ENCODE assay signal across 22 cellular contexts in genomic region chr13:111789420-111789819, GRCh38.
"Had no signal": no experiment of that assay in that cellular context is flagged by ENCODE, and none has a peak within 500 bp of the region (broad histone marks: within the 10 kb centered on the region; RNA-seq: fewer than 3 reads in every experiment).

No MANE protein-coding gene starts in this region.

- H3K36me3 ChIP-seq: adrenal gland, left ventricle myocardium inferior, neutrophil, pancreas, stomach, suprapubic skin, tibial nerve had no signal

- H3K9me3 ChIP-seq: adrenal gland, left ventricle myocardium inferior, neutrophil, pancreas, stomach, suprapubic skin, tibial nerve had no signal

- H3K27me3 ChIP-seq: adrenal gland, foreskin keratinocyte, neutrophil, pancreas, tibial nerve had no signal

- DNase-seq: activated CD4-positive, CD25-positive, alpha-beta regulatory T cell treated with anti-CD3 and anti-CD28 coated beads, Interleukin-2, amount 50 U/mL, for 72 hours; activated naive CD4-positive, alpha-beta T cell; activated T-cell treated with anti-CD3 and anti-CD28 coated beads, Interleukin-2, amount 50 U/mL, for 1 hour; adrenal gland; effector CD4-positive, alpha-beta T cell; erythroblast; foreskin keratinocyte; immature natural killer cell; left ventricle myocardium inferior; mammary epithelial cell; stimulated activated CD4-positive, alpha-beta T cell treated with anti-CD3 and anti-CD28 coated beads, Interleukin-12 subunit alpha, Interleukin-12 subunit beta, amount 100 ng/mL, for 4 hours; stimulated activated CD4-positive, alpha-beta T cell treated with anti-CD3 and anti-CD28 coated beads, Interleukin-1b, Interleukin-23, amount 100 ng/mL, for 48 hours; stomach had no signal

- H3K4me1 ChIP-seq: adrenal gland, foreskin keratinocyte, left ventricle myocardium inferior, pancreas, stomach, suprapubic skin, tibial nerve had no signal

- H3K4me3 ChIP-seq: adrenal gland, left ventricle myocardium inferior, pancreas, stomach, suprapubic skin, tibial nerve had no signal

- H3K27ac ChIP-seq: adrenal gland, foreskin keratinocyte, left ventricle myocardium inferior, neutrophil, pancreas, stomach, suprapubic skin, tibial nerve, VCaP had no signal

- ATAC-seq: activated T-helper 17 cell treated with anti-CD3 and anti-CD28 coated beads, Interleukin-2, amount 50 U/mL, for 72 hours; foreskin keratinocyte; pancreas; right cardiac atrium; SK-N-SH treated with all-trans-retinoic acid at 6 μM for 48 hours; stimulated activated memory B cell treated with anti-CD40 and anti-IgM and Interleukin-4, amounts not matched to agents 10 μg/mL and 1 μg/mL and 100 μg/mL, for 72 hours had no signal
